8 cellular contexts compared by ENCODE assay signal in the genomic region with DNA sequence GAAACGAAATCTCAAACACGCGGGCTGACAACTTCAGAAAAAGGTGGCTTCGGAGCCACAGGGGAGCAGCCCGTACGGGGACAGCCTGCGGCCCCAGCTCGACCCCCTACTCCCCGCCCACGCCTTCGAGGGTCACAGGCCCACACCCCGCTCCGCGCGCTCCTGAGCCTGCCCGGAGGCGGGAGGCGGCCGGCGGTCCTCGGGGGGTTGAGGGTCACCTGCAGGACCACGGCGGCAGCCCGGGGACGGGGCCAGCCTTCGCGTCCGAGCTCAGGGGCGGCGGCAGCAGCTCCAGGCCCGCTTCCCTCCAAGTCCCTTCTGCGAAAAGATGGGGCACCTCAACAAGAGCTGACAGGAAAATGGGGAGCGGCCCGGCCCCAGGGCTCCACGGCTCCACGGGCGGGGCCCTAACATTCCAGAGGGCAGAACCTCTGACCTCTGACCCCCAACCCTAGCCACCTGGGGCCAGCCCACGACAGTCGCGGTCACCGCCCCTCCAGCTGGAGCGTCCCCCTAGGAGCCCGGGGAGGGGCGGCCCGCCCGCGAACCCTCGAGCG. TPM values are rescaled to one million over a fixed set of nuclear protein-coding genes. Genes with fewer than 3 reads are reported as not detected.
DNase-seq lines count a peak whose midpoint lies in the region; ATAC-seq, FAIRE-seq and TF ChIP-seq lines count a peak whose summit lies in the region.

No MANE protein-coding gene starts in this region.

- H3K27ac Mint-ChIP-seq in astrocyte (ENCODE audit: unreplicated experiment) = peak overlapping the region; percentile 78
- no peak overlapping the region for H3K27ac Mint-ChIP-seq in stimulated activated effector memory CD8-positive, alpha-beta T cell treated with anti-CD3 and anti-CD28 coated beads, Interleukin-12 subunit alpha, Interleukin-12 subunit beta, amount 100 ng/mL, for 72 hours

- H3K4me3 ChIP-seq in astrocyte (ENCODE audit: insufficient read depth, low read depth, low read length) (peak overlapping the region; percentile 71), keratinocyte (ENCODE audit: control insufficient read depth in 2 of 3, extremely low read depth in 1 of 3, insufficient read depth in 2 of 3, low read depth in 1 of 3, low read length in 3 of 3) (peak overlapping the region; percentile 82 to 84 (median 83))

- no peaks in the 10 kb centered on the region for H3K9me3 ChIP-seq in ES-I3 (ENCODE audit: control insufficient read depth, insufficient read depth, low read length)
- no peaks in the 10 kb centered on the region for H3K9me3 ChIP-seq in astrocyte (ENCODE audit: insufficient read depth, low read depth, low read length)
- H3K9me3 ChIP-seq in keratinocyte (ENCODE audit: control insufficient read depth, low read depth, low read length) = no peaks in the 10 kb centered on the region

- H3K9ac ChIP-seq in ES-I3 (ENCODE audit: low read depth, low read length) (peak overlapping the region; percentile 73; the same call in 1 of the 2 replicates), astrocyte (ENCODE audit: low read length) (peak overlapping the region; percentile 85), keratinocyte (ENCODE audit: control insufficient read depth, extremely low read depth, insufficient read depth, low read length) (peak overlapping the region; percentile 82)

- H3K4me1 ChIP-seq in ES-I3 (ENCODE audit: insufficient read depth, low read length) (peaks cover 10% of the 10 kb centered on the region; the same call in 1 of the 2 replicates), astrocyte (ENCODE audit: insufficient read depth, low read length) (peaks cover 5% of the 10 kb centered on the region), keratinocyte (ENCODE audit: control insufficient read depth, extremely low read depth, insufficient read depth, low read length) (peaks cover 24% of the 10 kb centered on the region)

- H2AFZ ChIP-seq in astrocyte (ENCODE audit: low read depth, low read length) (peak overlapping the region; percentile 82), keratinocyte (ENCODE audit: control insufficient read depth, low read length) (peak overlapping the region; percentile 66)

- H3K36me3 ChIP-seq in ES-I3 (ENCODE audit: insufficient read depth, low read length) = peaks cover 10% of the 10 kb centered on the region
- peaks cover 3% of the 10 kb centered on the region for H3K36me3 ChIP-seq in astrocyte (ENCODE audit: insufficient read depth, low read length)
- peaks cover 7 to 13% of the 10 kb centered on the region in 2 experiments for H3K36me3 ChIP-seq in keratinocyte (ENCODE audit: control insufficient read depth in 2 of 2, extremely low read depth in 1 of 2, insufficient read depth in 2 of 2, low read length in 2 of 2)

- no peaks in the 10 kb centered on the region for H3K79me2 ChIP-seq in astrocyte (ENCODE audit: insufficient read depth, low read length)
- no peaks in the 10 kb centered on the region for H3K79me2 ChIP-seq in keratinocyte (ENCODE audit: control insufficient read depth, insufficient read depth, low read length)

- FAIRE-seq in astrocyte (lab: Jason Lieb, UNC) = no peak
- no peak for FAIRE-seq in keratinocyte (lab: Jason Lieb, UNC)

- H3K27me3 Mint-ChIP-seq in astrocyte (ENCODE audit: low read depth, unreplicated experiment) = no peaks in the 10 kb centered on the region

- H3K36me3 Mint-ChIP-seq in astrocyte (ENCODE audit: low read depth, unreplicated experiment) = peaks cover 5% of the 10 kb centered on the region
- H3K36me3 Mint-ChIP-seq in stimulated activated effector memory CD8-positive, alpha-beta T cell treated with anti-CD3 and anti-CD28 coated beads, Interleukin-12 subunit alpha, Interleukin-12 subunit beta, amount 100 ng/mL, for 72 hours = no peaks in the 10 kb centered on the region

- peak; percentile 28 for ATAC-seq in GM21390 (IDR thresholded peaks at IDR 0.05; ENCODE audit: unreplicated experiment)
- ATAC-seq in stimulated activated effector memory CD8-positive, alpha-beta T cell treated with anti-CD3 and anti-CD28 coated beads, Interleukin-12 subunit alpha, Interleukin-12 subunit beta, amount 100 ng/mL, for 72 hours = peak; percentile 49

- no peaks in the 10 kb centered on the region for H3K4me1 Mint-ChIP-seq in astrocyte (ENCODE audit: low read depth, unreplicated experiment)
- H3K4me1 Mint-ChIP-seq in stimulated activated effector memory CD8-positive, alpha-beta T cell treated with anti-CD3 and anti-CD28 coated beads, Interleukin-12 subunit alpha, Interleukin-12 subunit beta, amount 100 ng/mL, for 72 hours = peaks cover 17% of the 10 kb centered on the region

- H3K4me2 ChIP-seq in astrocyte (ENCODE audit: low read length) (peak overlapping the region; percentile 93), keratinocyte (ENCODE audit: control insufficient read depth, extremely low read depth, insufficient read depth, low read depth, low read length) (peak overlapping the region; percentile 100)

- peaks cover 14% of the 10 kb centered on the region for H4K20me1 ChIP-seq in astrocyte (ENCODE audit: insufficient read depth, low read length)
- H4K20me1 ChIP-seq in keratinocyte (ENCODE audit: control insufficient read depth, extremely low read depth, insufficient read depth, low read length) = no peaks in the 10 kb centered on the region

- H3K9me3 Mint-ChIP-seq in astrocyte (ENCODE audit: unreplicated experiment) = no peaks in the 10 kb centered on the region
- no peaks in the 10 kb centered on the region for H3K9me3 Mint-ChIP-seq in stimulated activated effector memory CD8-positive, alpha-beta T cell treated with anti-CD3 and anti-CD28 coated beads, Interleukin-12 subunit alpha, Interleukin-12 subunit beta, amount 100 ng/mL, for 72 hours

- dilution Hi-C loops in keratinocyte (cut with MboI; ENCODE audit: extremely low pct_ligation_motif_present, low sequenced_read_pairs) = no loop called here

- H3K4me3 Mint-ChIP-seq in astrocyte (ENCODE audit: unreplicated experiment) = peak overlapping the region; percentile 91
- peak overlapping the region; percentile 77 for H3K4me3 Mint-ChIP-seq in stimulated activated effector memory CD8-positive, alpha-beta T cell treated with anti-CD3 and anti-CD28 coated beads, Interleukin-12 subunit alpha, Interleukin-12 subunit beta, amount 100 ng/mL, for 72 hours

- no peak for TF ChIP-seq CTCF in astrocyte (IDR thresholded peaks at IDR 0.05; ENCODE audit: insufficient read depth, low read depth, low read length)
- no peak for TF ChIP-seq CTCF in keratinocyte (optimal IDR thresholded peaks at IDR 0.05 in 1 of 3, IDR thresholded peaks at IDR 0.05 in 1 of 3, conservative IDR thresholded peaks at IDR 0.05 in 1 of 3; ENCODE audit: extremely low read depth in 1 of 3, insufficient read depth in 2 of 3, low read length in 3 of 3)

- DNase-seq in HT-29 (ENCODE audit: low spot score) (peak; percentile 33), astrocyte (ENCODE audit: low read depth) (no peak), keratinocyte (ENCODE audit: low read depth, low spot score) (no peak), cerebellum (ENCODE audit: low spot score) (no peak), SIG-M5 treated with dmso at 0.1 percent for 504 hours (lab: John Stamatoyannopoulos, UW; ENCODE audit: unreplicated experiment) (no peak)
- no peak for DNase-seq in stimulated activated effector memory CD8-positive, alpha-beta T cell treated with anti-CD3 and anti-CD28 coated beads, Interleukin-12 subunit alpha, Interleukin-12 subunit beta, amount 100 ng/mL, for 72 hours (ENCODE audit: low spot score in 2 of 2)

- peaks cover 3% of the 10 kb centered on the region for H3K9me1 ChIP-seq in keratinocyte (ENCODE audit: control insufficient read depth, extremely low read depth, insufficient read depth, low read length)

- H3K27ac ChIP-seq in astrocyte (ENCODE audit: low read depth, low read length) (peak overlapping the region; percentile 52), keratinocyte (ENCODE audit: control insufficient read depth, insufficient read depth, low read length) (peak overlapping the region; percentile 69)

- H3K27me3 ChIP-seq in astrocyte (ENCODE audit: insufficient read depth, low read length) (no peaks in the 10 kb centered on the region), keratinocyte (ENCODE audit: control insufficient read depth, extremely low read depth, insufficient read depth, low read length) (no peaks in the 10 kb centered on the region)

RNA-seq across cellular contexts. Expression of gene LYSMD4, which starts 0.4 kb away (rescaled TPM):
- 19.2 and 21.0 TPM in 2 replicates for total RNA-seq in HT-29 (2014; rRNA removed; shearing (Covaris generic))
- total RNA-seq in astrocyte (3.8 and 5.0 TPM in 2 replicates), cerebellum (16.7 TPM)
- polyA plus RNA-seq in keratinocyte = 7.3 to 8.9 TPM (median 8.5 TPM) in 3 replicates
- 1.6 TPM for polyA plus RNA-seq in keratinocyte (2011; ENCODE audit: low read depth)
- polyA plus RNA-seq in keratinocyte (2011; cell fraction: cytosol; rRNA removed) = 3.8 and 5.5 TPM in 2 replicates
- 21.3 and 23.2 TPM in 2 replicates for polyA plus RNA-seq in keratinocyte (2011; cell fraction: nucleus; rRNA removed)
- polyA plus RNA-seq in keratinocyte (2012; ENCODE audit: low replicate concordance) = 6.8 and 7.0 TPM in 2 replicates
- polyA minus RNA-seq in keratinocyte = 4.5 to 5.8 TPM (median 5.1 TPM) in 3 replicates
- polyA minus RNA-seq in keratinocyte (2011; cell fraction: cytosol; rRNA and poly(A)+ RNA removed) = 5.9 TPM
- 4.5 and 8.4 TPM in 2 replicates for polyA minus RNA-seq in keratinocyte (2011; cell fraction: nucleus; rRNA and poly(A)+ RNA removed)
